In genomic region chr11:95585071-95585751, GRCh38 we compare ENCODE assay signal across 25 cellular contexts.
A peak's percentile ranks its signal among the peaks of the same experiment; 100 is the strongest.
DNase-seq lines count a peak whose midpoint lies in the region; ATAC-seq and TF ChIP-seq lines count a peak whose summit lies in the region.
"Had no signal": no experiment of that assay in that cellular context is flagged by ENCODE, and none has a peak within 500 bp of the region (broad histone marks: within the 10 kb centered on the region; RNA-seq: fewer than 3 reads in every experiment).

No MANE protein-coding gene starts in this region.

- H3K4me1 Mint-ChIP-seq in activated T-helper 1 cell treated with anti-CD3 and anti-CD28 coated beads, Interleukin-12 subunit alpha, Interleukin-12 subunit beta, Interleukin-2, Interleukin-4 antibody, amounts not matched to agents 30 ng/mL and 10 ng/mL and 1 ng/mL, durations not matched to agents 14 hours and 24 hours and 36 hours (ENCODE audit: low read depth) = peaks cover 32% of the 10 kb centered on the region

- ATAC-seq in GM21576 (IDR thresholded peaks at IDR 0.05; ENCODE audit: unreplicated experiment) = no peak
- ATAC-seq in HG03460 (IDR thresholded peaks at IDR 0.05; ENCODE audit: unreplicated experiment) = no peak
- ATAC-seq: body of pancreas; naive thymus-derived CD4-positive, alpha-beta T cell had no signal

- H3K4me1 ChIP-seq in GM23248 (ENCODE audit: insufficient read depth) (peaks cover 39% of the 10 kb centered on the region), skeletal muscle satellite cell (ENCODE audit: control insufficient read depth, insufficient read depth, low read length) (peaks cover 22% of the 10 kb centered on the region)
- H3K4me1 ChIP-seq: body of pancreas had no signal

- no peak for TF ChIP-seq CTCF in fibroblast of mammary gland (conservative IDR thresholded peaks at IDR 0.05; ENCODE audit: control insufficient read depth, insufficient read depth, low read depth, low read length)

- peaks cover 8% of the 10 kb centered on the region for H3K36me3 Mint-ChIP-seq in activated T-helper 1 cell treated with anti-CD3 and anti-CD28 coated beads, Interleukin-12 subunit alpha, Interleukin-12 subunit beta, Interleukin-2, Interleukin-4 antibody, amounts not matched to agents 30 ng/mL and 10 ng/mL and 1 ng/mL, durations not matched to agents 14 hours and 24 hours and 36 hours (ENCODE audit: low read depth)
- H3K36me3 Mint-ChIP-seq: memory B cell had no signal

- 33 to 34% methylated on average over 3 of the region's 3 CpGs for WGBS in GM23248 (ENCODE audit: low coverage in 1 of 2, low lambda C conversion rate in 2 of 2, missing lambda C conversion rate in 2 of 2), 2 experiments

- intact Hi-C loops in activated T-helper 1 cell treated with anti-CD3 and anti-CD28 coated beads, Interleukin-12 subunit alpha, Interleukin-12 subunit beta, Interleukin-2, Interleukin-4 antibody, amounts not matched to agents 30 ng/mL and 10 ng/mL and 1 ng/mL, durations not matched to agents 14 hours and 24 hours and 36 hours (cut with micrococcal nuclease) = loop anchor here (2.0 kb wide), 2 partner anchors 16 to 36 kb away; no protein-coding TSS in a partner anchor

- H3K4me2 ChIP-seq in GM23248 (ENCODE audit: unreplicated experiment) (peak overlapping the region; percentile 50), skeletal muscle satellite cell (ENCODE audit: low read length) (peak overlapping the region; percentile 18)
- H3K4me2 ChIP-seq: BLaER1 had no signal

- no peaks in the 10 kb centered on the region; the same call in 1 of the 2 replicates for H3K9me2 ChIP-seq in GM23248 (ENCODE audit: insufficient read depth)

- H3K36me3 ChIP-seq in GM23248 (ENCODE audit: low read depth) (no peaks in the 10 kb centered on the region), skeletal muscle satellite cell (ENCODE audit: insufficient read depth, low read length) (no peaks in the 10 kb centered on the region)
- H3K36me3 ChIP-seq: BLaER1, vagina had no signal

- peak overlapping the region; percentile 51 for H3K27ac Mint-ChIP-seq in activated T-helper 1 cell treated with anti-CD3 and anti-CD28 coated beads, Interleukin-12 subunit alpha, Interleukin-12 subunit beta, Interleukin-2, Interleukin-4 antibody, amounts not matched to agents 30 ng/mL and 10 ng/mL and 1 ng/mL, durations not matched to agents 14 hours and 24 hours and 36 hours
- H3K27ac Mint-ChIP-seq: activated naive CD4-positive, alpha-beta T cell treated with anti-CD3 and anti-CD28 coated beads for 36 hours; memory B cell; naive thymus-derived CD4-positive, alpha-beta T cell had no signal

- H3K27me3 ChIP-seq in GM23248 (replicated peaks; ENCODE audit: insufficient read depth) = no peaks in the 10 kb centered on the region
- H3K27me3 ChIP-seq in skeletal muscle satellite cell (ENCODE audit: control insufficient read depth, insufficient read depth, low read length) = no peaks in the 10 kb centered on the region
- H3K27me3 ChIP-seq: BLaER1, body of pancreas, vagina had no signal

- no peaks in the 10 kb centered on the region for H4K20me1 ChIP-seq in GM23248 (ENCODE audit: insufficient read depth)
- H4K20me1 ChIP-seq: BLaER1 had no signal

- H3F3A ChIP-seq in GM23248 (ENCODE audit: insufficient read depth) = peaks cover 30% of the 10 kb centered on the region

- no peaks in the 10 kb centered on the region for H3K27me3 Mint-ChIP-seq in activated T-helper 1 cell treated with anti-CD3 and anti-CD28 coated beads, Interleukin-12 subunit alpha, Interleukin-12 subunit beta, Interleukin-2, Interleukin-4 antibody, amounts not matched to agents 30 ng/mL and 10 ng/mL and 1 ng/mL, durations not matched to agents 14 hours and 24 hours and 36 hours (ENCODE audit: insufficient read depth)
- H3K27me3 Mint-ChIP-seq: memory B cell; naive thymus-derived CD4-positive, alpha-beta T cell had no signal

- peaks cover 19% of the 10 kb centered on the region for H3K9me3 Mint-ChIP-seq in activated T-helper 1 cell treated with anti-CD3 and anti-CD28 coated beads, Interleukin-12 subunit alpha, Interleukin-12 subunit beta, Interleukin-2, Interleukin-4 antibody, amounts not matched to agents 30 ng/mL and 10 ng/mL and 1 ng/mL, durations not matched to agents 14 hours and 24 hours and 36 hours
- H3K9me3 Mint-ChIP-seq: activated naive CD4-positive, alpha-beta T cell treated with anti-CD3 and anti-CD28 coated beads for 36 hours had no signal

- H3K79me2 ChIP-seq in GM23248 (ENCODE audit: insufficient read depth) = no peaks in the 10 kb centered on the region
- H3K79me2 ChIP-seq: parathyroid adenoma had no signal

- peak; percentile 85 for DNase-seq in GM23248
- no peak for DNase-seq in activated T-helper 1 cell treated with anti-CD3 and anti-CD28 coated beads, Interleukin-12 subunit alpha, Interleukin-12 subunit beta, Interleukin-2, Interleukin-4 antibody, amounts not matched to agents 30 ng/mL and 10 ng/mL and 1 ng/mL, durations not matched to agents 14 hours and 24 hours and 36 hours (ENCODE audit: low spot score)
- DNase-seq in fibroblast of mammary gland (ENCODE audit: low read depth) = peak; percentile 66
- DNase-seq in NCI-H2029 treated with DMSO at 0.1 percent for 48 hours (lab: John Stamatoyannopoulos, UW) = no peak
- DNase-seq: activated CD4-positive, alpha-beta T cell treated with anti-CD3 and anti-CD28 coated beads, Interleukin-2, amount 50 U/mL, for 1 hour; activated naive CD4-positive, alpha-beta T cell treated with anti-CD3 and anti-CD28 coated beads for 36 hours; body of pancreas; dermis blood vessel endothelial cell; erythroblast; MM.1S; naive thymus-derived CD4-positive, alpha-beta T cell; NCI-H1694 treated with DMSO at 0.1 percent for 48 hours; NK-92 treated with Interleukin-12 subunit alpha and Interleukin-12 subunit beta, amount 100 ng/mL, for 24 hours; stimulated activated CD4-positive, alpha-beta T cell treated with anti-CD3 and anti-CD28 coated beads, Interleukin-2, amount 100 ng/mL, for 48 hours; substantia nigra; SW 1271 had no signal

- H3K9ac ChIP-seq in GM23248 (no peak overlapping the region), skeletal muscle satellite cell (ENCODE audit: low read depth, low read length) (no peak overlapping the region)
- H3K9ac ChIP-seq: BLaER1, parathyroid adenoma had no signal

- H3K4me3 ChIP-seq in GM23248 = no peak overlapping the region
- no peak overlapping the region for H3K4me3 ChIP-seq in fibroblast of mammary gland (ENCODE audit: control insufficient read depth, low read depth, low read length)
- H3K4me3 ChIP-seq in skeletal muscle satellite cell (ENCODE audit: low read length) = no peak overlapping the region
- H3K4me3 ChIP-seq: BLaER1, body of pancreas, GM12878, vagina had no signal

- peak overlapping the region; percentile 41 for H3K4me3 Mint-ChIP-seq in activated T-helper 1 cell treated with anti-CD3 and anti-CD28 coated beads, Interleukin-12 subunit alpha, Interleukin-12 subunit beta, Interleukin-2, Interleukin-4 antibody, amounts not matched to agents 30 ng/mL and 10 ng/mL and 1 ng/mL, durations not matched to agents 14 hours and 24 hours and 36 hours
- H3K4me3 Mint-ChIP-seq: activated naive CD4-positive, alpha-beta T cell treated with anti-CD3 and anti-CD28 coated beads for 36 hours; memory B cell; naive thymus-derived CD4-positive, alpha-beta T cell had no signal

- H2AFZ ChIP-seq in GM23248 = no peak overlapping the region
- H2AFZ ChIP-seq: parathyroid adenoma had no signal

- H3K27ac ChIP-seq in GM23248 = peak overlapping the region; percentile 81
- H3K27ac ChIP-seq: BLaER1, body of pancreas, parathyroid adenoma, RWPE1, vagina had no signal

- H3K9me3 ChIP-seq in GM23248 (ENCODE audit: low read depth) (no peaks in the 10 kb centered on the region), skeletal muscle satellite cell (replicated peaks; ENCODE audit: low read length) (no peaks in the 10 kb centered on the region)
- H3K9me3 ChIP-seq: BLaER1, body of pancreas, vagina had no signal

- in situ Hi-C loops in GM23248 (cut with MboI) = no loop called here

Comparison
In these comparisons a context has a peak if more than half of its experiments do, and no peak if none do; other contexts are left out.
1. DNase-seq: peak in GM23248 (single experiment) and fibroblast of mammary gland (single experiment); none in activated T-helper 1 cell treated with anti-CD3 and anti-CD28 coated beads, Interleukin-12 subunit alpha, Interleukin-12 subunit beta, Interleukin-2, Interleukin-4 antibody, amounts not matched to agents 30 ng/mL and 10 ng/mL and 1 ng/mL, durations not matched to agents 14 hours and 24 hours and 36 hours (single experiment) and NCI-H2029 treated with DMSO at 0.1 percent for 48 hours (single experiment).